8 cellular contexts compared by ENCODE assay signal in genomic region chr20:45545754-45546453, GRCh38.
DNase-seq lines count a peak whose midpoint lies in the region; ATAC-seq and TF ChIP-seq lines count a peak whose summit lies in the region.

No MANE protein-coding gene starts in this region.

- H3K27ac ChIP-seq in 22Rv1 = no peak overlapping the region
- no peak overlapping the region for H3K27ac ChIP-seq in RWPE2 (ENCODE audit: poor library complexity, severe bottlenecking)
- no peak overlapping the region for H3K27ac ChIP-seq in iPS-20b (ENCODE audit: low read length)

- no peaks in the 10 kb centered on the region for H3K9me3 ChIP-seq in RWPE2 (ENCODE audit: severe bottlenecking)
- H3K9me3 ChIP-seq in iPS-20b (ENCODE audit: insufficient read depth, low read depth, low read length) = no peaks in the 10 kb centered on the region

- H3K4me3 ChIP-seq in GM12865 (ENCODE audit: low read depth, low read length) (no peak overlapping the region), RWPE2 (ENCODE audit: severe bottlenecking) (no peak overlapping the region), iPS-20b (ENCODE audit: low read length) (no peak overlapping the region)

- peak overlapping the region; percentile 19; the same call in 1 of the 2 replicates for H3K9ac ChIP-seq in iPS-20b (ENCODE audit: low read depth, low read length)

- TF ChIP-seq CTCF in 22Rv1 (IDR thresholded peaks at IDR 0.05) (peak; percentile 31), GM12865 (IDR thresholded peaks at IDR 0.05; ENCODE audit: insufficient read depth, low read depth, low read length, missing control alignments) (peak; percentile 11), RWPE2 (IDR thresholded peaks at IDR 0.05; ENCODE audit: poor library complexity, severe bottlenecking) (peak; percentile 82)

- DNase-seq in GM12865 (ENCODE audit: low read depth) (peak; percentile 3), RWPE2 (ENCODE audit: low spot score) (no peak), NCI-H146 treated with DMSO at 0.1 percent for 48 hours (lab: John Stamatoyannopoulos, UW; ENCODE audit: unreplicated experiment) (no peak), nucleus accumbens (lab: John Stamatoyannopoulos, UW) (no peak)
- no peak for DNase-seq in activated naive CD4-positive, alpha-beta T cell (lab: John Stamatoyannopoulos, UW)
- DNase-seq in activated T-cell treated with anti-CD3 and anti-CD28 coated beads, Interleukin-2, amount 50 U/mL, for 1 hour = no peak

- H3K36me3 ChIP-seq in RWPE2 (ENCODE audit: low read depth) (no peaks in the 10 kb centered on the region), iPS-20b (ENCODE audit: insufficient read depth, low read depth, low read length) (no peaks in the 10 kb centered on the region)

- peaks cover 49% of the 10 kb centered on the region for H3K27me3 ChIP-seq in RWPE2 (ENCODE audit: insufficient read depth, poor library complexity, severe bottlenecking)
- no peaks in the 10 kb centered on the region for H3K27me3 ChIP-seq in iPS-20b (ENCODE audit: insufficient read depth, low read length)

- peak; percentile 70 for ATAC-seq in RWPE2 (ENCODE audit: low read depth)

- H3K4me1 ChIP-seq in RWPE2 (ENCODE audit: insufficient read depth, poor library complexity, severe bottlenecking) (no peaks in the 10 kb centered on the region), iPS-20b (ENCODE audit: insufficient read depth, low read length) (no peaks in the 10 kb centered on the region)

Comparison
In these comparisons a context has a peak if more than half of its experiments do, and no peak if none do; other contexts are left out.
1. CTCF ChIP-seq: peak in every context shown above with its lines; median percentile 82 in RWPE2; 31 in 22Rv1; 11 in GM12865.